ENCODE assay signal across 30 cellular contexts in the genomic region with DNA sequence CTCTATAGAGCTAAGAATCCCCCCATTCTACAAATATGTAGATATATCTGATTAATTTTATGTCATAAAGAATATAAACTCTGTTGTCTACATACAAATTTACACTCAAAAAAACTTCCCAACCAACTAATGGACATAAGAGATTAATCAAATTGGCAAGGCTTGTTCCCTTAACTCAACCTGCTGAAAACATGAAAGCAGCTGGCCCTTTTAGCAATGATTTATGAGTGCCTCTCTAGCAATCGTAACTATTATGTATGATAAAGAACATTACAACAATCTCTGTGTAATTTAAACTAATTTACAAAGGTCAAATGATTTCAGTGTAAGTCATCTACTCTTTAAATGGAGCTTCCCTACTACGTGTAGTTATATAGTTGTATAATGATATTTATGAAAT.
"Had no signal": no experiment of that assay in that cellular context is flagged by ENCODE, and none has a peak within 500 bp of the region (broad histone marks: within the 10 kb centered on the region; RNA-seq: fewer than 3 reads in every experiment).

No MANE protein-coding gene starts in this region.

- H3K27me3 Mint-ChIP-seq: activated CD4-positive, alpha-beta memory T cell treated with anti-CD3 and anti-CD28 coated beads for 36 hours; activated CD4-positive, alpha-beta T cell treated with anti-CD3 and anti-CD28 coated beads, Interleukin-2, amount 10 ng/mL, durations not matched to agents 24 days and 14 days; activated naive CD4-positive, alpha-beta T cell treated with anti-CD3 and anti-CD28 coated beads, Interleukin-2, amount 10 ng/mL, durations not matched to agents 7 days and 5 days; activated naive CD8-positive, alpha-beta T cell treated with anti-CD3 and anti-CD28 coated beads, Interleukin-2, amount 10 ng/mL, durations not matched to agents 7 days and 5 days; naive B cell; progenitor cell of endocrine pancreas; stimulated activated naive CD8-positive, alpha-beta T cell treated with anti-CD3 and anti-CD28 coated beads, Interleukin-15, amount 100 ng/mL, for 72 hours had no signal

- H3K27me3 ChIP-seq: ascending aorta, brain microvascular endothelial cell, gastroesophageal sphincter, neutrophil, right lobe of liver, uterus had no signal

- H3K36me3 ChIP-seq: ascending aorta, brain microvascular endothelial cell, gastroesophageal sphincter, neutrophil, uterus had no signal

- H3K9me3 ChIP-seq: ascending aorta, gastroesophageal sphincter, neutrophil, right lobe of liver, uterus had no signal

- H3K27ac ChIP-seq: ascending aorta, brain microvascular endothelial cell, gastroesophageal sphincter, neutrophil, right lobe of liver, uterus had no signal

- H3K36me3 Mint-ChIP-seq: activated CD4-positive, alpha-beta memory T cell treated with anti-CD3 and anti-CD28 coated beads for 36 hours; activated naive CD4-positive, alpha-beta T cell treated with anti-CD3 and anti-CD28 coated beads, Interleukin-2, amount 10 ng/mL, durations not matched to agents 7 days and 5 days; activated naive CD8-positive, alpha-beta T cell treated with anti-CD3 and anti-CD28 coated beads, Interleukin-2, amount 10 ng/mL, durations not matched to agents 7 days and 5 days; naive B cell; stimulated activated effector memory CD8-positive, alpha-beta T cell treated with anti-CD3 and anti-CD28 coated beads, Interleukin-12 subunit alpha, Interleukin-12 subunit beta, amount 100 ng/mL, for 72 hours had no signal

- ATAC-seq: gastroesophageal sphincter; left cardiac atrium; right lobe of liver; stimulated activated effector memory CD8-positive, alpha-beta T cell treated with anti-CD3 and anti-CD28 coated beads, Interleukin-12 subunit alpha, Interleukin-12 subunit beta, amount 100 ng/mL, for 72 hours; stimulated activated naive CD8-positive, alpha-beta T cell treated with anti-CD3 and anti-CD28 coated beads, Interleukin-15, amount 100 ng/mL, for 72 hours had no signal

- H3K4me1 ChIP-seq: ascending aorta, gastroesophageal sphincter, right lobe of liver, uterus had no signal

- H3K4me3 ChIP-seq: ascending aorta, gastroesophageal sphincter, right lobe of liver, uterus had no signal

- H3K9me3 Mint-ChIP-seq: activated CD4-positive, alpha-beta memory T cell treated with anti-CD3 and anti-CD28 coated beads for 36 hours; activated CD4-positive, alpha-beta T cell treated with anti-CD3 and anti-CD28 coated beads, Interleukin-2, amount 10 ng/mL, durations not matched to agents 24 days and 14 days; activated naive CD4-positive, alpha-beta T cell treated with anti-CD3 and anti-CD28 coated beads, Interleukin-2, amount 10 ng/mL, durations not matched to agents 7 days and 5 days; activated naive CD8-positive, alpha-beta T cell treated with anti-CD3 and anti-CD28 coated beads, Interleukin-2, amount 10 ng/mL, durations not matched to agents 7 days and 5 days; activated T-helper 1 cell treated with anti-CD3 and anti-CD28 coated beads, Interleukin-12 subunit alpha, Interleukin-12 subunit beta, Interleukin-2, Interleukin-4 antibody, amounts not matched to agents 30 ng/mL and 10 ng/mL and 1 ng/mL, durations not matched to agents 14 hours and 24 hours and 36 hours; stimulated activated effector memory CD8-positive, alpha-beta T cell treated with anti-CD3 and anti-CD28 coated beads, Interleukin-12 subunit alpha, Interleukin-12 subunit beta, amount 100 ng/mL, for 72 hours; stimulated activated naive CD8-positive, alpha-beta T cell treated with anti-CD3 and anti-CD28 coated beads, Interleukin-15, amount 100 ng/mL, for 72 hours had no signal

- FAIRE-seq: endothelial cell of umbilical vein, keratinocyte had no signal

- H3K4me3 Mint-ChIP-seq: activated CD4-positive, alpha-beta memory T cell treated with anti-CD3 and anti-CD28 coated beads for 36 hours; activated CD4-positive, alpha-beta T cell treated with anti-CD3 and anti-CD28 coated beads, Interleukin-2, amount 10 ng/mL, durations not matched to agents 24 days and 14 days; activated naive CD4-positive, alpha-beta T cell treated with anti-CD3 and anti-CD28 coated beads, Interleukin-2, amount 10 ng/mL, durations not matched to agents 7 days and 5 days; activated naive CD8-positive, alpha-beta T cell treated with anti-CD3 and anti-CD28 coated beads, Interleukin-2, amount 10 ng/mL, durations not matched to agents 7 days and 5 days; activated T-helper 1 cell treated with anti-CD3 and anti-CD28 coated beads, Interleukin-12 subunit alpha, Interleukin-12 subunit beta, Interleukin-2, Interleukin-4 antibody, amounts not matched to agents 30 ng/mL and 10 ng/mL and 1 ng/mL, durations not matched to agents 14 hours and 24 hours and 36 hours; mesothelial cell of epicardium; naive B cell; nephron progenitor cell; stimulated activated effector memory CD8-positive, alpha-beta T cell treated with anti-CD3 and anti-CD28 coated beads, Interleukin-12 subunit alpha, Interleukin-12 subunit beta, amount 100 ng/mL, for 72 hours; stimulated activated naive CD8-positive, alpha-beta T cell treated with anti-CD3 and anti-CD28 coated beads, Interleukin-15, amount 100 ng/mL, for 72 hours; type B pancreatic cell had no signal

- H3K4me1 Mint-ChIP-seq: activated CD4-positive, alpha-beta T cell treated with anti-CD3 and anti-CD28 coated beads, Interleukin-2, amount 10 ng/mL, durations not matched to agents 24 days and 14 days; activated naive CD4-positive, alpha-beta T cell treated with anti-CD3 and anti-CD28 coated beads, Interleukin-2, amount 10 ng/mL, durations not matched to agents 7 days and 5 days; activated naive CD8-positive, alpha-beta T cell treated with anti-CD3 and anti-CD28 coated beads, Interleukin-2, amount 10 ng/mL, durations not matched to agents 7 days and 5 days; nephron progenitor cell; stimulated activated effector memory CD8-positive, alpha-beta T cell treated with anti-CD3 and anti-CD28 coated beads, Interleukin-12 subunit alpha, Interleukin-12 subunit beta, amount 100 ng/mL, for 72 hours; stimulated activated naive CD8-positive, alpha-beta T cell treated with anti-CD3 and anti-CD28 coated beads, Interleukin-15, amount 100 ng/mL, for 72 hours had no signal

- DNase-seq: activated CD4-positive, alpha-beta memory T cell treated with anti-CD3 and anti-CD28 coated beads for 36 hours; activated CD4-positive, alpha-beta T cell treated with anti-CD3 and anti-CD28 coated beads, Interleukin-2, amount 10 ng/mL, durations not matched to agents 24 days and 14 days; activated CD4-positive, CD25-positive, alpha-beta regulatory T cell treated with anti-CD3 and anti-CD28 coated beads, Interleukin-2, amount 50 U/mL, for 72 hours; activated CD8-positive, alpha-beta memory T cell treated with anti-CD3 and anti-CD28 coated beads, Interleukin-2, amount 50 U/mL, for 4 hours; activated gamma-delta T cell; activated naive CD4-positive, alpha-beta T cell treated with anti-CD3 and anti-CD28 coated beads, Interleukin-2, amount 10 ng/mL, durations not matched to agents 7 days and 5 days; activated naive CD8-positive, alpha-beta T cell treated with anti-CD3 and anti-CD28 coated beads, Interleukin-2, amount 10 ng/mL, durations not matched to agents 7 days and 5 days; activated T-cell treated with anti-CD3 and anti-CD28 coated beads, Interleukin-2, amount 50 U/mL, for 1 hour; brain microvascular endothelial cell; head of caudate nucleus; hippocampal formation; left cardiac atrium; naive B cell; nephron progenitor cell; right lobe of liver; stimulated activated CD4-positive, alpha-beta T cell treated with anti-CD3 and anti-CD28 coated beads, Interleukin-12 subunit alpha, Interleukin-12 subunit beta, amount 100 ng/mL, for 4 hours; stimulated activated CD4-positive, alpha-beta T cell treated with anti-CD3 and anti-CD28 coated beads, Interleukin-4, amount 100 ng/mL, for 1 hour; stimulated activated naive CD8-positive, alpha-beta T cell treated with anti-CD3 and anti-CD28 coated beads, Interleukin-15, amount 100 ng/mL, for 72 hours; substantia nigra; uterus had no signal

- H3K27ac Mint-ChIP-seq: activated CD4-positive, alpha-beta memory T cell treated with anti-CD3 and anti-CD28 coated beads for 36 hours; activated CD4-positive, alpha-beta T cell treated with anti-CD3 and anti-CD28 coated beads, Interleukin-2, amount 10 ng/mL, durations not matched to agents 24 days and 14 days; activated naive CD4-positive, alpha-beta T cell treated with anti-CD3 and anti-CD28 coated beads, Interleukin-2, amount 10 ng/mL, durations not matched to agents 7 days and 5 days; activated naive CD8-positive, alpha-beta T cell treated with anti-CD3 and anti-CD28 coated beads, Interleukin-2, amount 10 ng/mL, durations not matched to agents 7 days and 5 days; activated T-helper 1 cell treated with anti-CD3 and anti-CD28 coated beads, Interleukin-12 subunit alpha, Interleukin-12 subunit beta, Interleukin-2, Interleukin-4 antibody, amounts not matched to agents 30 ng/mL and 10 ng/mL and 1 ng/mL, durations not matched to agents 14 hours and 24 hours and 36 hours; mesothelial cell of epicardium; naive B cell; nephron progenitor cell; progenitor cell of endocrine pancreas; stimulated activated effector memory CD8-positive, alpha-beta T cell treated with anti-CD3 and anti-CD28 coated beads, Interleukin-12 subunit alpha, Interleukin-12 subunit beta, amount 100 ng/mL, for 72 hours; stimulated activated naive CD8-positive, alpha-beta T cell treated with anti-CD3 and anti-CD28 coated beads, Interleukin-15, amount 100 ng/mL, for 72 hours; type B pancreatic cell had no signal
